In genomic region chr11:75233688-75234295, GRCh38 we compare ENCODE assay signal across 9 cellular contexts. TPM values are rescaled to one million over a fixed set of nuclear protein-coding genes. Genes with fewer than 3 reads are reported as not detected.
DNase-seq lines count a peak whose midpoint lies in the region; ATAC-seq and TF ChIP-seq lines count a peak whose summit lies in the region.
"Had no signal": no experiment of that assay in that cellular context is flagged by ENCODE, and none has a peak within 500 bp of the region (broad histone marks: within the 10 kb centered on the region; RNA-seq: fewer than 3 reads in every experiment).

No MANE protein-coding gene starts in this region.

- H3K56ac ChIP-seq in H9 (ENCODE audit: insufficient read length, low read depth, low read length): no peak overlapping the region

- no peak overlapping the region for H3T11ph ChIP-seq in H9 (ENCODE audit: low read length)

- H3K9me3 Mint-ChIP-seq in H9: no peaks in the 10 kb centered on the region

- H3K9ac ChIP-seq in H9 (ENCODE audit: extremely low read depth, insufficient read length, low read length) (no peak overlapping the region), trophoblast cell (ENCODE audit: low read length) (no peak overlapping the region)

- H4K20me1 ChIP-seq in H9 (ENCODE audit: control insufficient read depth, insufficient read depth, insufficient read length): no peaks in the 10 kb centered on the region

- no peak overlapping the region for H4K91ac ChIP-seq in H9 (ENCODE audit: insufficient read length, low read depth, low read length)
- H4K91ac ChIP-seq in trophoblast cell (ENCODE audit: low read depth, low read length): no peak overlapping the region

- no peak overlapping the region for H3K27ac Mint-ChIP-seq in H9

- no peaks in the 10 kb centered on the region for H3K36me3 ChIP-seq in trophoblast cell (ENCODE audit: control insufficient read depth in 1 of 2, insufficient read depth in 2 of 2, low read length in 2 of 2)

- intact Hi-C loops in posterior cingulate gyrus (cut with DNase I): no loop called here

- H3K23ac ChIP-seq in H9 (ENCODE audit: insufficient read length, low read depth, low read length): no peak overlapping the region
- no peak overlapping the region for H3K23ac ChIP-seq in trophoblast cell (ENCODE audit: low read length)

- H3K4me3 ChIP-seq in trophoblast cell (ENCODE audit: low read depth, low read length): no peak overlapping the region
- H3K4me3 ChIP-seq: dorsolateral prefrontal cortex had no signal

- 0 out of 2 replicates have a peak, but pooled peaks cover 2% of the 10 kb centered on the region for H3K79me2 ChIP-seq in H9 (ENCODE audit: insufficient read depth, low read length)
- no peaks in the 10 kb centered on the region for H3K79me2 ChIP-seq in trophoblast cell (ENCODE audit: control insufficient read depth, insufficient read depth, low read length, poor library complexity)

- H3K27me3 Mint-ChIP-seq in H9 (ENCODE audit: low read depth): peaks cover 25% of the 10 kb centered on the region

- H3K4ac ChIP-seq in H9 (ENCODE audit: low read depth, low read length): no peak overlapping the region
- no peak overlapping the region for H3K4ac ChIP-seq in trophoblast cell (ENCODE audit: low read depth, low read length)

- H2BK120ac ChIP-seq in H9 (ENCODE audit: low read depth, low read length, poor library complexity, severe bottlenecking) (no peak overlapping the region), trophoblast cell (ENCODE audit: insufficient read depth, low read length, poor library complexity) (no peak overlapping the region)

- no peak overlapping the region for H2BK20ac ChIP-seq in H9 (ENCODE audit: low read depth, low read length, poor library complexity, severe bottlenecking)

- H3K27me3 ChIP-seq in H9 (ENCODE audit: insufficient read depth, low read length) (no peaks in the 10 kb centered on the region; the same call in 1 of the 2 replicates), trophoblast cell (ENCODE audit: insufficient read depth, low read length) (peaks cover 2% of the 10 kb centered on the region)
- H3K27me3 ChIP-seq: dorsolateral prefrontal cortex had no signal

- no peak overlapping the region for H2AK5ac ChIP-seq in H9 (ENCODE audit: insufficient read length, low read length)
- H2AK5ac ChIP-seq in trophoblast cell (ENCODE audit: low read length): no peak overlapping the region

- no peaks in the 10 kb centered on the region for H3K9me3 ChIP-seq in H9 (ENCODE audit: control insufficient read depth, low read depth, low read length)
- peaks cover 2% of the 10 kb centered on the region for H3K9me3 ChIP-seq in trophoblast cell (ENCODE audit: insufficient read depth, low read depth, low read length)

- H4K8ac ChIP-seq in H9 (replicated peaks; ENCODE audit: insufficient read length, low read depth, low read length) (no peak overlapping the region), trophoblast cell (ENCODE audit: low read depth, low read length) (no peak overlapping the region)

- no peak overlapping the region for H2BK12ac ChIP-seq in H9 (ENCODE audit: insufficient read length, low read depth, low read length)
- no peak overlapping the region for H2BK12ac ChIP-seq in trophoblast cell (ENCODE audit: low read length)

- no peak overlapping the region for H3K27ac ChIP-seq in H9 (ENCODE audit: insufficient read length, low read depth, low read length)
- H3K27ac ChIP-seq in trophoblast cell (ENCODE audit: low read depth, low read length): no peak overlapping the region
- H3K27ac ChIP-seq: dorsolateral prefrontal cortex had no signal

- H3K36me3 Mint-ChIP-seq in H9 (ENCODE audit: insufficient read depth in 1 of 3, low read depth in 3 of 3): no peaks in the 10 kb centered on the region

- peak; percentile 73 for DNase-seq in H9
- peak; percentile 3 for DNase-seq in NOMO-1 treated with dmso at 0.1 percent for 144 hours (lab: John Stamatoyannopoulos, UW; ENCODE audit: unreplicated experiment)
- peak; percentile 62 to 73 for DNase-seq in dermis microvascular lymphatic vessel endothelial cell (ENCODE audit: low read depth in 2 of 2)
- DNase-seq in trophoblast cell: peak; percentile 16 to 64
- DNase-seq in posterior cingulate gyrus: no peak
- DNase-seq in NCI-H1694 treated with DMSO at 0.1 percent for 48 hours (lab: John Stamatoyannopoulos, UW): no peak
- no peak for DNase-seq in anterior cingulate cortex (lab: John Stamatoyannopoulos, UW)
- DNase-seq: dorsolateral prefrontal cortex had no signal

- H2BK5ac ChIP-seq in H9 (ENCODE audit: insufficient read length, low read length): no peak overlapping the region
- H2BK5ac ChIP-seq in trophoblast cell (ENCODE audit: low read depth, low read length, poor library complexity): no peak overlapping the region

- H3K4me1 ChIP-seq in H9 (ENCODE audit: insufficient read depth, low read length): no peaks in the 10 kb centered on the region
- no peaks in the 10 kb centered on the region for H3K4me1 ChIP-seq in trophoblast cell (ENCODE audit: control insufficient read depth in 1 of 2, insufficient read depth in 2 of 2, low read length in 2 of 2)

- H3K79me1 ChIP-seq in H9 (ENCODE audit: insufficient read depth, low read depth, low read length, poor library complexity, severe bottlenecking): no peaks in the 10 kb centered on the region
- H3K79me1 ChIP-seq in trophoblast cell (ENCODE audit: low read length): no peaks in the 10 kb centered on the region

- no CpG with 5 or more reads among the region's 5 CpGs for WGBS in H9 (ENCODE audit: extremely low coverage, insufficient read length, low lambda C conversion rate)
- WGBS in trophoblast cell (ENCODE audit: extremely low coverage, insufficient coverage, insufficient read length): no CpG with 5 or more reads among the region's 5 CpGs

- H3K4me1 Mint-ChIP-seq in H9: peaks cover 17 to 28% of the 10 kb centered on the region in 2 experiments

- no peaks in the 10 kb centered on the region for H3K23me2 ChIP-seq in H9 (ENCODE audit: insufficient read length, low read depth, low read length, poor library complexity, severe bottlenecking)

- no peak overlapping the region for H4K5ac ChIP-seq in H9 (ENCODE audit: insufficient read length, low read depth, low read length)

- H2BK15ac ChIP-seq in H9 (ENCODE audit: low read depth, low read length): no peak overlapping the region

- H2AFZ ChIP-seq in H9 (ENCODE audit: low read length): no peak overlapping the region
- H2AFZ ChIP-seq in trophoblast cell (ENCODE audit: insufficient read depth, low read length, poor library complexity): no peak overlapping the region

- H3K4me3 Mint-ChIP-seq in H9: no peak overlapping the region

- no peak overlapping the region for H3K14ac ChIP-seq in H9 (ENCODE audit: insufficient read depth, low read length)
- H3K14ac ChIP-seq in trophoblast cell (ENCODE audit: low read length): no peak overlapping the region

- no peak overlapping the region for H4K12ac ChIP-seq in trophoblast cell (ENCODE audit: low read depth, low read length)

- ATAC-seq in GM19452 (IDR thresholded peaks at IDR 0.05; ENCODE audit: unreplicated experiment): no peak

- no peak for TF ChIP-seq CTCF in H9 (conservative IDR thresholded peaks at IDR 0.05)

- H3K18ac ChIP-seq in H9 (ENCODE audit: insufficient read length, low read depth, low read length) (no peak overlapping the region), trophoblast cell (ENCODE audit: low read length) (no peak overlapping the region)

- H3K4me2 ChIP-seq in H9 (ENCODE audit: insufficient read depth, insufficient read length, low read length) (no peak overlapping the region), trophoblast cell (ENCODE audit: low read length) (no peak overlapping the region)

RNA-seq across cellular contexts. Expression of gene TPBGL, which starts 6.8 kb away (rescaled TPM):
- total RNA-seq in H9 (2021) (0.61 and 0.64 TPM in 2 replicates), dermis microvascular lymphatic vessel endothelial cell (under 0.01 and 0.13 TPM in 2 replicates)
- 0.33 and 0.50 TPM in 2 replicates for polyA plus RNA-seq in trophoblast cell (2013)

Comparison
In these comparisons a context has a peak if more than half of its experiments do, and no peak if none do; other contexts are left out.
1. DNase-seq: peak in H9 (single experiment), NOMO-1 treated with dmso at 0.1 percent for 144 hours (single experiment), dermis microvascular lymphatic vessel endothelial cell (2 of 2) and trophoblast cell (2 of 2); none in posterior cingulate gyrus (0 of 10), NCI-H1694 treated with DMSO at 0.1 percent for 48 hours (single experiment) and anterior cingulate cortex (0 of 58).